ENCODE assay signal across 13 cellular contexts in the genomic region with DNA sequence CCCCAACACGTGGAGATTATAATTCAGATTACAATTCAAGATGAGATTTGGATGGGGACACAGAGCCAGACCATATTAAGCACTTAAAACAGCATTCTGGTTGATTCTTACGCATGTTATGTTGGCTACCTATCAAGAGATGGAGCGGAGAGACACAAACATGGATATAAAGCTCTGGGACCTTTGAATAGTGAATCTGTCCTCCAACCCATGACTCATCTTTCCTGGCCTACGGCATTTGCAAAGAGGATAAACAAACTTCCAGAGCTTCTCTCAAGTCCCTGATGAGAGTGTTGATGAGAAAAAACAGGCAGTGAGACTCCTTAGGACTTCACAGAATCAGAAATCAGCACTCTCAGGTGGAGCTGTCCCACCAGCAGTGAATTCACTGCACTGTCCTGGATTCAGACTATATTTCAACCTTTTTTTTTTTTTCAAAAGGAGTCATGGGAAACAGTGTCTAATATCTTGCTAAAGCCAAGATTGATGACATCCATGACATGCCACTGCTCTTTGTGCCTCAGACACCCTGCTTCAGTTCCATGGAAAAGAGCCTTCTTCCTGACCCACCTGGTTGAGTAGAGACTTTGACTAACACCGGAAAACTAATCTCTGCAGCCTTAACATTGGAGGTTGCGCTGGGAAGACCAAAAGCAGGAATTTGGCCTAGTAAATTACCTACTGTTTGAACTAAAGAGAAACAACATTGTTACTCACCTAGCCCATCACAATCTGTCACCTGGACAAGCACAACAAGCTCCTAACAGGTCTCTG.
DNase-seq lines count a peak whose midpoint lies in the region; ATAC-seq and TF ChIP-seq lines count a peak whose summit lies in the region.
"Had no signal": no experiment of that assay in that cellular context is flagged by ENCODE, and none has a peak within 500 bp of the region (broad histone marks: within the 10 kb centered on the region; RNA-seq: fewer than 3 reads in every experiment).

No MANE protein-coding gene starts in this region.

- peaks cover 0 to 20% (median 16%) of the 10 kb centered on the region in 3 donors for H3K4me1 ChIP-seq in esophagus squamous epithelium

- peaks cover 0 to 6% (median 0%) of the 10 kb centered on the region in 4 donors for H3K27me3 ChIP-seq in esophagus squamous epithelium
- H3K27me3 ChIP-seq: tibial nerve had no signal

- DNase-seq in Daoy (ENCODE audit: low read depth) (peak; percentile 70), SK-MEL-5 (ENCODE audit: low read depth, low spot score) (peak; percentile 89), esophagus squamous epithelium (lab: John Stamatoyannopoulos, UW) (no peak), pulmonary artery endothelial cell (ENCODE audit: low read depth, low spot score) (peak; percentile 45), cerebellar cortex (ENCODE audit: low spot score) (no peak), erythroblast (lab: John Stamatoyannopoulos, UW) (no peak)
- DNase-seq in activated CD4-positive, alpha-beta T cell treated with anti-CD3 and anti-CD28 coated beads, Interleukin-2, amount 50 U/mL, for 1 hour = no peak
- DNase-seq: activated naive CD8-positive, alpha-beta T cell treated with anti-CD3 and anti-CD28 coated beads, Interleukin-2, amount 10 ng/mL, durations not matched to agents 7 days and 5 days; NCI-H1694; Right ventricle myocardium superior had no signal

- H3K4me3 ChIP-seq in esophagus squamous epithelium = no peak overlapping the region
- H3K4me3 ChIP-seq: GM23338, tibial nerve had no signal

- no peaks in the 10 kb centered on the region for H3K9me3 ChIP-seq in esophagus squamous epithelium
- H3K9me3 ChIP-seq: tibial nerve had no signal

- no peaks in the 10 kb centered on the region for H3K36me3 ChIP-seq in esophagus squamous epithelium
- H3K36me3 ChIP-seq: tibial nerve had no signal

- no peak for TF ChIP-seq CTCF in esophagus squamous epithelium (IDR thresholded peaks at IDR 0.05)

- no peak for ATAC-seq in HG03439 (IDR thresholded peaks at IDR 0.05; ENCODE audit: unreplicated experiment)
- ATAC-seq: GM23338 had no signal

- peak overlapping the region in 3 of 4 donors; percentile 30 to 50 (median 34) for H3K27ac ChIP-seq in esophagus squamous epithelium

- WGBS in esophagus squamous epithelium, 2 donors = 44 to 65% methylated on average over 6 of the region's 6 CpGs

- intact Hi-C loops in esophagus squamous epithelium (cut with DNase I) = no loop called here

- in situ Hi-C loops in SK-MEL-5 (cut with HindIII; ENCODE audit: low pct_unique_long_range_greater_than_20kb, low sequenced_read_pairs) = no loop called here

- no peak for TF ChIP-seq POLR2A in esophagus squamous epithelium (IDR thresholded peaks at IDR 0.05)
- no peak for TF ChIP-seq POLR2A in erythroblast (IDR thresholded peaks at IDR 0.05; ENCODE audit: low read length)

Comparison
In these comparisons a context has a peak if more than half of its experiments do, and no peak if none do; other contexts are left out.
1. DNase-seq: peak in Daoy (single experiment), SK-MEL-5 (single experiment) and pulmonary artery endothelial cell (single experiment); none in esophagus squamous epithelium (single experiment), cerebellar cortex (single experiment), activated CD4-positive, alpha-beta T cell treated with anti-CD3 and anti-CD28 coated beads, Interleukin-2, amount 50 U/mL, for 1 hour (single experiment) and erythroblast (0 of 2).